Comparison of ENCODE assay signal across 24 cellular contexts in the genomic region with DNA sequence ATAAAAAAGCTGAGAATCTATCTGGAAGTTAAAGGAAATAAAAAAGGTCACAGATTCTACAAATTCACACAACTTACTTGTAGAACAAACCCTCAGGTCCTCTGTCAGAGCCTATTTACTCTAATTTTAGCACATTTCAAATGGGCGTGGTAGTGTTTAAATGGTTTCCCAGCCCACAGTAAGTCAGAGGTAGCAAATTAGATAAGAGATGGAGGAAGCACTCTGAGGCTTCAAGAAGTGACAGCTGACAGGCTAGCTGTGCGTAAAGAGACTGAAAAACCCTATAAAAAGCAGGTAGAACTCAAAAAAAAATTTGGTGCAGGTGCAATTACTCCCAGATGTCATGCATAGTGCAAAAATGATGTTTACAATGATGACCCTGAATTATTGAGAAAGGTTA. TPM values are rescaled to one million over a fixed set of nuclear protein-coding genes. Genes with fewer than 3 reads are reported as not detected.
DNase-seq lines count a peak whose midpoint lies in the region; ATAC-seq and TF ChIP-seq lines count a peak whose summit lies in the region.
"Had no signal": no experiment of that assay in that cellular context is flagged by ENCODE, and none has a peak within 500 bp of the region (broad histone marks: within the 10 kb centered on the region; RNA-seq: fewer than 3 reads in every experiment).

No MANE protein-coding gene starts in this region.

- no peaks in the 10 kb centered on the region for H3K9me3 Mint-ChIP-seq in GM23338
- H3K9me3 Mint-ChIP-seq: CD8-positive, alpha-beta T cell; H9; naive thymus-derived CD4-positive, alpha-beta T cell had no signal

- TF ChIP-seq CTCF in GM23338 (conservative IDR thresholded peaks at IDR 0.05; ENCODE audit: low read depth in 2 of 2) (no peak), gastroesophageal sphincter (IDR thresholded peaks at IDR 0.05) (no peak)

- WGBS in gastroesophageal sphincter (ENCODE audit: low coverage in 1 of 2), 2 donors = 75 to 82% methylated on average over 2 of the region's 2 CpGs

- no peaks in the 10 kb centered on the region for H4K20me1 ChIP-seq in GM23338 (replicated peaks; ENCODE audit: insufficient read depth)

- H2AFZ ChIP-seq in GM23338 = no peak overlapping the region

- ATAC-seq in GM23338 (no peak), gastroesophageal sphincter (no peak), HG03460 (IDR thresholded peaks at IDR 0.05; ENCODE audit: unreplicated experiment) (no peak), GM19397 (IDR thresholded peaks at IDR 0.05; ENCODE audit: unreplicated experiment) (no peak)
- ATAC-seq: activated CD4-positive, alpha-beta T cell treated with anti-CD3 and anti-CD28 coated beads for 36 hours; CD8-positive, alpha-beta T cell; lower lobe of right lung; naive thymus-derived CD4-positive, alpha-beta T cell had no signal

- H3K4me1 ChIP-seq in GM23338 (ENCODE audit: insufficient read depth) = peaks cover 49% of the 10 kb centered on the region
- peaks cover 4 to 86% (median 11%) of the 10 kb centered on the region in 3 donors for H3K4me1 ChIP-seq in gastroesophageal sphincter
- H3K4me1 ChIP-seq in stomach smooth muscle (ENCODE audit: control insufficient read depth, insufficient read depth, low read length) = peaks cover 37% of the 10 kb centered on the region

- no peak overlapping the region for H3K4me3 ChIP-seq in GM23338
- H3K4me3 ChIP-seq in gastroesophageal sphincter = no peak overlapping the region
- H3K4me3 ChIP-seq in stomach smooth muscle (ENCODE audit: low read length in 2 of 2) = no peak overlapping the region
- H3K4me3 ChIP-seq in MG63 = no peak overlapping the region
- H3K4me3 ChIP-seq: lower lobe of right lung, ovary, Peyer's patch, SK-N-MC had no signal

- no peaks in the 10 kb centered on the region for H3K36me3 Mint-ChIP-seq in GM23338 (ENCODE audit: low read depth)
- H3K36me3 Mint-ChIP-seq: CD8-positive, alpha-beta T cell had no signal

- no peak overlapping the region for H3K4me3 Mint-ChIP-seq in GM23338
- H3K4me3 Mint-ChIP-seq: activated CD4-positive, alpha-beta T cell treated with anti-CD3 and anti-CD28 coated beads for 36 hours; CD8-positive, alpha-beta T cell; H9; naive thymus-derived CD4-positive, alpha-beta T cell had no signal

- no peak for DNase-seq in GM23338 (ENCODE audit: low spot score)
- peak; percentile 91 for DNase-seq in NCI-H526 treated with DMSO at 0.1 percent for 48 hours (lab: John Stamatoyannopoulos, UW)
- no peak for DNase-seq in MG63
- DNase-seq: activated CD4-positive, alpha-beta T cell treated with anti-CD3 and anti-CD28 coated beads for 36 hours; activated effector memory CD4-positive, alpha-beta T cell treated with Interleukin-2 at 50 U/mL for 16 hours; CD8-positive, alpha-beta T cell; DMS53; H9; KG1; lower lobe of right lung; naive thymus-derived CD4-positive, alpha-beta T cell; NCI-H1417; NCI-H82; ovary; Peyer's patch; small intestine; stimulated activated CD4-positive, alpha-beta T cell treated with anti-CD3 and anti-CD28 coated beads, Interleukin-4, amount 100 ng/mL, for 4 hours; T1000; trophoblast cell had no signal

- no peaks in the 10 kb centered on the region for H3K79me2 ChIP-seq in GM23338 (replicated peaks; ENCODE audit: insufficient read depth)

- no peak for TF ChIP-seq EP300 in gastroesophageal sphincter (IDR thresholded peaks at IDR 0.05)

- no peaks in the 10 kb centered on the region; the same call in 1 of the 2 replicates for H3F3A ChIP-seq in GM23338 (replicated peaks; ENCODE audit: low read depth)

- H3K27me3 ChIP-seq in GM23338 (ENCODE audit: insufficient read depth) (peaks cover 50% of the 10 kb centered on the region), gastroesophageal sphincter (no peaks in the 10 kb centered on the region), stomach smooth muscle (ENCODE audit: control insufficient read depth in 1 of 2, insufficient read depth in 2 of 2, low read length in 2 of 2) (no peaks in the 10 kb centered on the region), MG63 (peaks cover 5% of the 10 kb centered on the region)
- H3K27me3 ChIP-seq: ovary, Peyer's patch had no signal

- H3K9me3 ChIP-seq in gastroesophageal sphincter = no peaks in the 10 kb centered on the region
- H3K9me3 ChIP-seq in stomach smooth muscle (ENCODE audit: control insufficient read depth in 2 of 2, low read length in 2 of 2) = no peaks in the 10 kb centered on the region
- no peaks in the 10 kb centered on the region for H3K9me3 ChIP-seq in MG63
- H3K9me3 ChIP-seq: lower lobe of right lung, ovary, Peyer's patch had no signal

- H3K36me3 ChIP-seq in GM23338 (ENCODE audit: insufficient read depth) (no peaks in the 10 kb centered on the region), gastroesophageal sphincter (no peaks in the 10 kb centered on the region), stomach smooth muscle (ENCODE audit: control insufficient read depth in 2 of 2, insufficient read depth in 2 of 2, low read length in 2 of 2) (no peaks in the 10 kb centered on the region), MG63 (no peaks in the 10 kb centered on the region)
- H3K36me3 ChIP-seq: lower lobe of right lung, ovary, Peyer's patch had no signal

- TF ChIP-seq POLR2A in gastroesophageal sphincter (IDR thresholded peaks at IDR 0.05) = no peak

- peaks cover 46% of the 10 kb centered on the region for H3K27me3 Mint-ChIP-seq in GM23338 (ENCODE audit: insufficient read depth, low read depth, poor library complexity)

- H3K27ac ChIP-seq in GM23338 (ENCODE audit: low read depth) = no peak overlapping the region
- H3K27ac ChIP-seq in gastroesophageal sphincter = peak overlapping the region in 3 of 4 donors; percentile 45 to 98 (median 97)
- H3K27ac ChIP-seq in stomach smooth muscle (ENCODE audit: low read length) = peak overlapping the region; percentile 31
- H3K27ac ChIP-seq: lower lobe of right lung, SK-N-MC had no signal

- no peak overlapping the region for H3K27ac Mint-ChIP-seq in GM23338
- H3K27ac Mint-ChIP-seq: activated CD4-positive, alpha-beta T cell treated with anti-CD3 and anti-CD28 coated beads for 36 hours; CD8-positive, alpha-beta T cell; H9; naive thymus-derived CD4-positive, alpha-beta T cell had no signal

- H3K4me1 Mint-ChIP-seq in GM23338 = peaks cover 59% of the 10 kb centered on the region

- peak overlapping the region; percentile 41 for H3K4me2 ChIP-seq in GM23338

- no peak overlapping the region for H3K9ac ChIP-seq in stomach smooth muscle (ENCODE audit: low read length in 2 of 2)

- H3K9me2 ChIP-seq in GM23338 (ENCODE audit: insufficient read depth) = no peaks in the 10 kb centered on the region

RNA-seq across cellular contexts. Expression of a gene that starts 7.5 kb away (rescaled TPM):
- total RNA-seq in GM23338 (2014; rRNA removed; shearing (Covaris generic)) = 1.6 and 3.7 TPM in 2 replicates
- 2.9 and 3.3 TPM in 2 replicates for polyA plus RNA-seq in GM23338 (2016; fragmentation: Nextera tagmentation; extraction: Ambion mirVana)
- total RNA-seq in gastroesophageal sphincter = 10 to 100 TPM in 3 of 4 donors, 1 to 10 TPM in 1; 5.3 to 91.2 (median 21.7) TPM
- total RNA-seq in MG63 (2014; rRNA removed; shearing (Covaris generic); ENCODE audit: low replicate concordance) = 0.03 TPM in 1 of 2 replicates, not detected in the other
- total RNA-seq: activated CD4-positive, alpha-beta T cell treated with anti-CD3 and anti-CD28 coated beads for 36 hours; CD8-positive, alpha-beta T cell had no signal
- polyA plus RNA-seq: naive thymus-derived CD4-positive, alpha-beta T cell had no signal
